ENCODE assay signal across 24 cellular contexts in the genomic region with DNA sequence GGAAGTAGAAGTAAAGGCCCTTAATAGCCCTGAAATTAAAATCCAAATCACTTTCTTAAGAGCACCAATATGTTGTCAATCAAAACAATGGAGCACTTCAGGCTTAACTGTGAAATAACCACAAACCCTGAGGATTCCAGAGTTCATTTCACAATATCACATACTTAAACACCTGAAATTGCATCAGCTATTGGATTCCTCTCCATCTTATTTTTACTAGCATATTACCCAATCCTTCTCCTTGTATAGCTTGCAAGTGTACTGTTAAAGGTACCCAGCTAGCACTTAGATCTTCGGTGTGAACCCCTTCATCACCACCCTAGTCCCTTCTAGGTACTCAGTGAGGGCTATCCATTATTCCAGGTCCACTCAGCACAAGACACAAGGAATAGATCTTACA.
"Had no signal": no experiment of that assay in that cellular context is flagged by ENCODE, and none has a peak within 500 bp of the region (broad histone marks: within the 10 kb centered on the region; RNA-seq: fewer than 3 reads in every experiment).

No MANE protein-coding gene starts in this region.

- H3K27ac ChIP-seq: ascending aorta, right atrium auricular region, suprapubic skin, transverse colon had no signal

- FAIRE-seq: endothelial cell of umbilical vein, kidney, small intestine had no signal

- H3K4me3 Mint-ChIP-seq: activated CD4-positive, alpha-beta T cell treated with anti-CD3 and anti-CD28 coated beads, Interleukin-2, amount 10 ng/mL, durations not matched to agents 7 days and 5 days; activated naive CD4-positive, alpha-beta T cell treated with anti-CD3 and anti-CD28 coated beads for 36 hours; activated naive CD8-positive, alpha-beta T cell treated with anti-CD3 and anti-CD28 coated beads, Interleukin-2, amount 50 U/mL, for 24 hours; activated T-cell treated with anti-CD3 and anti-CD28 coated beads, Interleukin-2, amount 50 U/mL, for 4 hours; neural crest cell; stimulated activated naive CD8-positive, alpha-beta T cell treated with anti-CD3 and anti-CD28 coated beads, Interleukin-15, Interleukin-2, amounts not matched to agents 100 ng/mL and 50 ng/mL, for 24 hours had no signal

- H3K27ac Mint-ChIP-seq: activated CD4-positive, alpha-beta T cell treated with anti-CD3 and anti-CD28 coated beads, Interleukin-2, amount 10 ng/mL, durations not matched to agents 7 days and 5 days; activated naive CD4-positive, alpha-beta T cell treated with anti-CD3 and anti-CD28 coated beads for 36 hours; activated naive CD8-positive, alpha-beta T cell treated with anti-CD3 and anti-CD28 coated beads, Interleukin-2, amount 50 U/mL, for 24 hours; progenitor cell of endocrine pancreas; stimulated activated naive CD8-positive, alpha-beta T cell treated with anti-CD3 and anti-CD28 coated beads, Interleukin-15, Interleukin-2, amounts not matched to agents 100 ng/mL and 50 ng/mL, for 24 hours had no signal

- H3K27me3 Mint-ChIP-seq: activated naive CD8-positive, alpha-beta T cell treated with anti-CD3 and anti-CD28 coated beads, Interleukin-2, amount 50 U/mL, for 24 hours; progenitor cell of endocrine pancreas; stimulated activated naive CD8-positive, alpha-beta T cell treated with anti-CD3 and anti-CD28 coated beads, Interleukin-15, Interleukin-2, amounts not matched to agents 100 ng/mL and 50 ng/mL, for 24 hours had no signal

- H3K36me3 ChIP-seq: ascending aorta, right atrium auricular region, transverse colon had no signal

- DNase-seq: activated CD4-positive, alpha-beta T cell treated with anti-CD3 and anti-CD28 coated beads, Interleukin-2, amount 10 ng/mL, durations not matched to agents 7 days and 5 days; activated CD8-positive, alpha-beta memory T cell treated with anti-CD3 and anti-CD28 coated beads, Interleukin-2, amount 50 U/mL, for 4 hours; activated naive CD4-positive, alpha-beta T cell treated with anti-CD3 and anti-CD28 coated beads for 36 hours; activated naive CD8-positive, alpha-beta T cell treated with anti-CD3 and anti-CD28 coated beads, Interleukin-2, amount 50 U/mL, for 24 hours; activated T-cell treated with anti-CD3 and anti-CD28 coated beads, Interleukin-2, amount 50 U/mL, for 4 hours; dermis blood vessel endothelial cell; effector memory CD4-positive, alpha-beta T cell; foreskin fibroblast; hypothalamus; kidney; small intestine; stimulated activated CD4-positive, alpha-beta T cell treated with anti-CD3 and anti-CD28 coated beads, Interleukin-15, amount 100 ng/mL, for 24 hours; stimulated activated CD4-positive, alpha-beta T cell treated with anti-CD3 and anti-CD28 coated beads, Interleukin-2, amount 100 ng/mL, for 48 hours; T-helper 1 cell; T1000; transverse colon had no signal

- H3K4me3 ChIP-seq: ascending aorta, right atrium auricular region, suprapubic skin, transverse colon had no signal

- H3K4me1 ChIP-seq: ascending aorta had no signal

- H3K9me3 Mint-ChIP-seq: activated CD4-positive, alpha-beta T cell treated with anti-CD3 and anti-CD28 coated beads, Interleukin-2, amount 10 ng/mL, durations not matched to agents 7 days and 5 days; activated naive CD4-positive, alpha-beta T cell treated with anti-CD3 and anti-CD28 coated beads for 36 hours; activated naive CD8-positive, alpha-beta T cell treated with anti-CD3 and anti-CD28 coated beads, Interleukin-2, amount 50 U/mL, for 24 hours; activated T-cell treated with anti-CD3 and anti-CD28 coated beads, Interleukin-2, amount 50 U/mL, for 4 hours; neural crest cell; stimulated activated naive CD8-positive, alpha-beta T cell treated with anti-CD3 and anti-CD28 coated beads, Interleukin-15, Interleukin-2, amounts not matched to agents 100 ng/mL and 50 ng/mL, for 24 hours had no signal

- ATAC-seq: activated naive CD8-positive, alpha-beta T cell treated with anti-CD3 and anti-CD28 coated beads, Interleukin-2, amount 50 U/mL, for 24 hours; activated T-cell treated with anti-CD3 and anti-CD28 coated beads, Interleukin-2, amount 50 U/mL, for 4 hours; left lobe of liver had no signal

- H3K9me3 ChIP-seq: ascending aorta, right atrium auricular region, suprapubic skin, transverse colon had no signal

- H3K27me3 ChIP-seq: ascending aorta, right atrium auricular region, suprapubic skin, transverse colon had no signal
